Comparison of ENCODE assay signal across 1 cellular context in genomic region chr22:29799217-29799680, GRCh38.
TF ChIP-seq lines count a peak whose summit lies in the region.

No MANE protein-coding gene starts in this region.

TF ChIP-seq in K562, 482 proteins besides CTCF, POLR2A, EP300 and RAD21 (continued from another document and continues in another):
- TF ChIP-seq ZMIZ1 (IDR thresholded peaks at IDR 0.05; ENCODE audit: low read depth in 2 of 2, low read length in 2 of 2): no peak
- no peak for TF ChIP-seq ILF3 (IDR thresholded peaks at IDR 0.05; ENCODE audit: borderline replicate concordance)
- peak; percentile 88 for TF ChIP-seq MAFF (IDR thresholded peaks at IDR 0.05; ENCODE audit: low read length)
- no peak for TF ChIP-seq DDX20 (tag; IDR thresholded peaks at IDR 0.05; ENCODE audit: low read depth)
- TF ChIP-seq HMG20B (CRISPR knock-in tag; IDR thresholded peaks at IDR 0.05): no peak
- no peak for TF ChIP-seq YY1 (IDR thresholded peaks at IDR 0.05; ENCODE audit: borderline replicate concordance in 1 of 3, control insufficient read depth in 1 of 3, extremely low read depth in 1 of 3, insufficient read depth in 3 of 3, insufficient read length in 1 of 3, insufficient replicate concordance in 2 of 3, low read depth in 1 of 3, low read length in 2 of 3)
- no peak for TF ChIP-seq CBFB (CRISPR knock-in tag; IDR thresholded peaks at IDR 0.05)
- TF ChIP-seq NR2F6 (CRISPR knock-in tag; IDR thresholded peaks at IDR 0.05): no peak
- TF ChIP-seq HDAC8 (tag; IDR thresholded peaks at IDR 0.05): no peak
- peak; percentile 60 for TF ChIP-seq ATF7 (IDR thresholded peaks at IDR 0.05)
- TF ChIP-seq PURB (CRISPR knock-in tag; IDR thresholded peaks at IDR 0.05; ENCODE audit: low read depth): no peak
- no peak for TF ChIP-seq YBX1 (IDR thresholded peaks at IDR 0.05)
- peak; percentile 13 for TF ChIP-seq DACH1 (IDR thresholded peaks at IDR 0.05; ENCODE audit: partially characterized antibody)
- no peak for TF ChIP-seq HMGXB4 (CRISPR knock-in tag; IDR thresholded peaks at IDR 0.05)
- TF ChIP-seq ZNF408 (CRISPR knock-in tag; IDR thresholded peaks at IDR 0.05; ENCODE audit: low read depth): no peak
- no peak for TF ChIP-seq SIN3A (IDR thresholded peaks at IDR 0.05; ENCODE audit: borderline replicate concordance in 2 of 2, control insufficient read depth in 1 of 2, low read depth in 2 of 2, low read length in 2 of 2)
- TF ChIP-seq CHCHD3 (CRISPR knock-in tag; IDR thresholded peaks at IDR 0.05): no peak
- TF ChIP-seq MCM3 (IDR thresholded peaks at IDR 0.05): no peak
- TF ChIP-seq ZC3H4 (CRISPR knock-in tag; IDR thresholded peaks at IDR 0.05; ENCODE audit: borderline replicate concordance): no peak
- TF ChIP-seq MGA (IDR thresholded peaks at IDR 0.05): no peak
- TF ChIP-seq GABPB2 (CRISPR knock-in tag; conservative IDR thresholded peaks at IDR 0.05): no peak
- no peak for TF ChIP-seq TCF15 (CRISPR knock-in tag; IDR thresholded peaks at IDR 0.05)
- no peak for TF ChIP-seq AFF4 (CRISPR knock-in tag; IDR thresholded peaks at IDR 0.05)
- TF ChIP-seq SNAPC5 (CRISPR knock-in tag; IDR thresholded peaks at IDR 0.05): no peak
- TF ChIP-seq SP1 (CRISPR knock-in tag; IDR thresholded peaks at IDR 0.05): no peak
- no peak for TF ChIP-seq OTX1 (CRISPR knock-in tag; IDR thresholded peaks at IDR 0.05)
- TF ChIP-seq CCNT2 (IDR thresholded peaks at IDR 0.05; ENCODE audit: borderline replicate concordance, extremely low read depth, insufficient read length, low read depth, low read length): no peak
- TF ChIP-seq BCL6 (CRISPR knock-in tag; IDR thresholded peaks at IDR 0.05): no peak
- no peak for TF ChIP-seq NR1H2 (CRISPR knock-in tag; IDR thresholded peaks at IDR 0.05)
- no peak for TF ChIP-seq U2AF1 (optimal IDR thresholded peaks at IDR 0.05; ENCODE audit: low read depth, low read length)
- no peak for TF ChIP-seq ZNF696 (CRISPR knock-in tag; conservative IDR thresholded peaks at IDR 0.05)
- TF ChIP-seq SRF (CRISPR knock-in tag; IDR thresholded peaks at IDR 0.05): no peak
- TF ChIP-seq ZBTB2 (IDR thresholded peaks at IDR 0.05): no peak
- no peak for TF ChIP-seq NR0B1 (IDR thresholded peaks at IDR 0.05; ENCODE audit: partially characterized antibody)
- TF ChIP-seq POLR3G (IDR thresholded peaks at IDR 0.05; ENCODE audit: extremely low read depth, insufficient read length, insufficient replicate concordance): no peak
- TF ChIP-seq TAF15 (IDR thresholded peaks at IDR 0.05; ENCODE audit: low read depth, low read length): no peak
- TF ChIP-seq SRSF1 (IDR thresholded peaks at IDR 0.05; ENCODE audit: low read depth, low read length): no peak
